8 cellular contexts compared by ENCODE assay signal in the genomic region with DNA sequence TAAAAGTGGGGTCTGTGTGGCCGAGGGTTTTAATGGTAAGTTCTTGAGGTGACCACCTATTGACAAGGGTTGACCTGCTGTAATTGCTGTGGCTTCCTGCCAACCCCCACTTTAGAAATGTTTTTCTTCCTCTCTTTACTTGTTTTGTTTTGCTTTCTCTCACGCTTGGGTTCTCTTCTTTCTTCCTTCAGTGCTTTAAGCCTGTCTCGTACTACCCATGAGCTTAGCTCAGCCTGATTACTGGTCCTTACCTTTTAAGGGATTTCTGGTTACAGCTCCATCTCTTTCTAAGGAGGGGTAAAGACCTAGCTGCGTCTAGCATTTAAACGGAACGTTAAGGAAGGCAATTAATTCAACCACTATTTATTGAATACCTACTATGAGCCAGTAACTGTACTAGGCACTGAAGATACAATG. TPM values are rescaled to one million over a fixed set of nuclear protein-coding genes. Genes with fewer than 3 reads are reported as not detected.
DNase-seq lines count a peak whose midpoint lies in the region; ATAC-seq and TF ChIP-seq lines count a peak whose summit lies in the region.

No MANE protein-coding gene starts in this region.

- TF ChIP-seq CTCF in foreskin fibroblast (IDR thresholded peaks at IDR 0.05; ENCODE audit: low read depth, low read length): no peak

- peak overlapping the region; percentile 97 for H3K27ac Mint-ChIP-seq in T-helper 17 cell

- no peaks in the 10 kb centered on the region for H3K27me3 Mint-ChIP-seq in T-helper 17 cell

- H3K4me1 Mint-ChIP-seq in T-helper 17 cell: peaks cover 41% of the 10 kb centered on the region

- H3K4me3 Mint-ChIP-seq in T-helper 17 cell: peak overlapping the region; percentile 99

- ATAC-seq in GM19468 (IDR thresholded peaks at IDR 0.05; ENCODE audit: extremely low read depth, unreplicated experiment): peak; percentile 5
- ATAC-seq in HG03520 (IDR thresholded peaks at IDR 0.05; ENCODE audit: unreplicated experiment): peak; percentile 20
- ATAC-seq in T-helper 17 cell: no peak

- peak overlapping the region; percentile 96 to 97 for H3K4me3 ChIP-seq in foreskin fibroblast (ENCODE audit: low read depth in 1 of 2, low read length in 2 of 2)

- DNase-seq in ELR (ENCODE audit: low read depth) (peak; percentile 39), T-helper 17 cell (no peak), foreskin fibroblast (peak in 1 of 2 donors; percentile 3), pons (ENCODE audit: low spot score) (peak; percentile 59), OCI-M2 (lab: John Stamatoyannopoulos, UW; ENCODE audit: unreplicated experiment) (no peak)
- no peak for DNase-seq in stimulated activated CD8-positive, alpha-beta memory T cell treated with anti-CD3 and anti-CD28 coated beads, Interleukin-4, amount 100 ng/mL, for 48 hours

- peaks cover 9% of the 10 kb centered on the region for H3K36me3 Mint-ChIP-seq in T-helper 17 cell (ENCODE audit: low read depth)

- no peaks in the 10 kb centered on the region for H3K9me3 ChIP-seq in T-helper 17 cell (ENCODE audit: control insufficient read depth, low read length, poor library complexity, severe bottlenecking)

RNA-seq across cellular contexts. Expression of a gene that starts 0.7 kb away (rescaled TPM):
- total RNA-seq in T-helper 17 cell: 100 to 1,000 TPM; 110 to 118 TPM

Comparison
In these comparisons a context has a peak if more than half of its experiments do, and no peak if none do; other contexts are left out.
1. DNase-seq: peak in ELR (single experiment) and pons (single experiment); none in T-helper 17 cell (0 of 3), OCI-M2 (single experiment) and stimulated activated CD8-positive, alpha-beta memory T cell treated with anti-CD3 and anti-CD28 coated beads, Interleukin-4, amount 100 ng/mL, for 48 hours (single experiment).